ENCODE assay signal across 8 cellular contexts in the genomic region with DNA sequence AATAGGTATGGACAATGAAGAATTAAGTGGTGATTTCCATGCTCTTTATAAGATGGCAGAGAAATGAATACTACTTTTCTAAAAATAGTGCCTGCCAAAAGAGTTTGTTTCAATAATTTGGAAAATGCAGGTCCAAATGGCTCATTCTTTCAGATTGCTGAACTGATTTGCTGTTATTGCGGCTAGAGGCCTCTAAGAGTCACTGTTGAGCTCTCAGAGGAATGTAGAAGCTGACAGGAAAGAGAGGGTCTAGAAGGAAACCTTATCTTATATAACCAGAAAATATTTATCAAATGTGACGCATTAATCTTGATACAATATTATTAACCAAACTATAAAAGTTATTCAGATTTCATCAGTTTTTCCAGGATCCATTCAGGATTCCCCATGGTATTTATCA.
DNase-seq lines count a peak whose midpoint lies in the region; ATAC-seq, FAIRE-seq and TF ChIP-seq lines count a peak whose summit lies in the region.

No MANE protein-coding gene starts in this region.

- no peak for TF ChIP-seq POLR2A in GM12892 (IDR thresholded peaks at IDR 0.05; ENCODE audit: low read depth, low read length)

- no TSS peak for BruUV-seq in Panc1 (replicated peaks; lab: Mats Ljungman, UMichigan)

- in situ Hi-C loops in Panc1 (cut with HindIII; ENCODE audit: low pct_unique_long_range_greater_than_20kb, low sequenced_read_pairs) = no loop called here

- H3K9me3 ChIP-seq in Panc1 (ENCODE audit: control insufficient read depth, insufficient read depth, low read depth, low read length) = no peaks in the 10 kb centered on the region

- H3K4me1 ChIP-seq in Panc1 (ENCODE audit: control insufficient read depth, insufficient read depth, low read length) (no peaks in the 10 kb centered on the region), foreskin keratinocyte (no peaks in the 10 kb centered on the region)

- CTCF ChIA-PET in Panc1 (lab: Charles Lee) = interaction anchor here (1.0 kb wide), 1 partner anchor 117 kb away, joined by 4 read pairs; the partner anchor contains the start of gene USP27X

- intact Hi-C loops in Panc1 (cut with micrococcal nuclease; ENCODE audit: unreplicated experiment) = no loop called here

- peak; percentile 21 for FAIRE-seq in GM12892 (lab: Jason Lieb, UNC)

- H3K4me3 ChIP-seq in AG09309 (ENCODE audit: control insufficient read depth, low read depth, low read length) (no peak overlapping the region), Panc1 (ENCODE audit: low read depth in 2 of 2, low read length in 2 of 2) (no peak overlapping the region)

- DNase-seq in AG09309 (ENCODE audit: low read depth) (no peak), GM12892 (ENCODE audit: insufficient read length) (no peak), Panc1 (ENCODE audit: low read depth, low spot score) (no peak), foreskin keratinocyte (no peak), omental fat pad (ENCODE audit: low spot score) (no peak), amniotic stem cell (lab: John Stamatoyannopoulos, UW) (no peak)
- no peak for DNase-seq in stimulated activated CD4-positive, alpha-beta T cell treated with anti-CD3 and anti-CD28 coated beads, Interleukin-4, amount 100 ng/mL, for 1 hour

- H3K36me3 ChIP-seq in Panc1 (ENCODE audit: control insufficient read depth, insufficient read depth, low read length) = no peaks in the 10 kb centered on the region

- H3K27ac ChIP-seq in Panc1 (ENCODE audit: low read length) (no peak overlapping the region), foreskin keratinocyte (no peak overlapping the region)

- TF ChIP-seq CTCF in AG09309 (IDR thresholded peaks at IDR 0.05; ENCODE audit: control insufficient read depth, insufficient read depth, low read depth, low read length, missing control alignments) (peak; percentile 52), Panc1 (IDR thresholded peaks at IDR 0.05) (peak; percentile 66; the same call in 1 of the 2 replicates), foreskin keratinocyte (conservative IDR thresholded peaks at IDR 0.05) (peak; percentile 51), omental fat pad (IDR thresholded peaks at IDR 0.05) (no peak)

- ATAC-seq in Panc1 (peak; percentile 70), foreskin keratinocyte (no peak), omental fat pad (ENCODE audit: low FRiP score) (no peak), HG02610 (IDR thresholded peaks at IDR 0.05; ENCODE audit: unreplicated experiment) (no peak)

- no peaks in the 10 kb centered on the region; the same call in 1 of the 2 replicates for H3K27me3 ChIP-seq in Panc1 (ENCODE audit: control insufficient read depth, insufficient read depth, low read length)
- H3K27me3 ChIP-seq in foreskin keratinocyte = no peaks in the 10 kb centered on the region

- POLR2A ChIA-PET in Panc1 (lab: Charles Lee) = no interaction called here

Comparison
In these comparisons a context has a peak if more than half of its experiments do, and no peak if none do; other contexts are left out.
1. CTCF ChIP-seq: peak in AG09309 (single experiment), Panc1 (single experiment) and foreskin keratinocyte (single experiment); none in omental fat pad (0 of 3).